Comparison of ENCODE assay signal across 15 cellular contexts in genomic region chr12:63940295-63940997, GRCh38.
A peak's percentile ranks its signal among the peaks of the same experiment; 100 is the strongest.
DNase-seq lines count a peak whose midpoint lies in the region; ATAC-seq, FAIRE-seq and TF ChIP-seq lines count a peak whose summit lies in the region.
"Had no signal": no experiment of that assay in that cellular context is flagged by ENCODE, and none has a peak within 500 bp of the region (broad histone marks: within the 10 kb centered on the region; RNA-seq: fewer than 3 reads in every experiment).

No MANE protein-coding gene starts in this region.

- H3K9me3 Mint-ChIP-seq in nephron: no peaks in the 10 kb centered on the region
- H3K9me3 Mint-ChIP-seq: natural killer cell; stimulated activated naive CD8-positive, alpha-beta T cell treated with anti-CD3 and anti-CD28 coated beads, Interleukin-15, Interleukin-2, amounts not matched to agents 100 ng/mL and 50 ng/mL, for 24 hours had no signal

- H3K27me3 Mint-ChIP-seq in nephron (ENCODE audit: low read depth): no peaks in the 10 kb centered on the region
- H3K27me3 Mint-ChIP-seq: stimulated activated naive CD8-positive, alpha-beta T cell treated with anti-CD3 and anti-CD28 coated beads, Interleukin-15, Interleukin-2, amounts not matched to agents 100 ng/mL and 50 ng/mL, for 24 hours had no signal

- no peak overlapping the region for H3K4me3 Mint-ChIP-seq in nephron
- H3K4me3 Mint-ChIP-seq: natural killer cell; stimulated activated naive CD8-positive, alpha-beta T cell treated with anti-CD3 and anti-CD28 coated beads, Interleukin-15, Interleukin-2, amounts not matched to agents 100 ng/mL and 50 ng/mL, for 24 hours had no signal

- DNase-seq in DMS 273 (lab: John Stamatoyannopoulos, UW; ENCODE audit: unreplicated experiment) (peak; percentile 88), NCI-H2227 (lab: John Stamatoyannopoulos, UW; ENCODE audit: unreplicated experiment) (peak; percentile 16), cerebellum (ENCODE audit: low spot score) (peak; percentile 23), iPS-NIHi11 (ENCODE audit: low spot score) (no peak), urothelium cell line (ENCODE audit: low spot score) (no peak)
- DNase-seq: activated CD8-positive, alpha-beta memory T cell treated with anti-CD3 and anti-CD28 coated beads for 24 hours; Calu3; natural killer cell; NCI-H1436 had no signal

- peaks cover 44% of the 10 kb centered on the region for H3K4me1 Mint-ChIP-seq in nephron
- H3K4me1 Mint-ChIP-seq: natural killer cell had no signal

- ATAC-seq in GM19023 (IDR thresholded peaks at IDR 0.05; ENCODE audit: unreplicated experiment) (no peak), GM19035 (IDR thresholded peaks at IDR 0.05; ENCODE audit: unreplicated experiment) (no peak)
- ATAC-seq: GM12878, natural killer cell had no signal

- peak overlapping the region; percentile 43 to 76 (median 75) for H3K27ac Mint-ChIP-seq in nephron
- H3K27ac Mint-ChIP-seq: natural killer cell; stimulated activated naive CD8-positive, alpha-beta T cell treated with anti-CD3 and anti-CD28 coated beads, Interleukin-15, Interleukin-2, amounts not matched to agents 100 ng/mL and 50 ng/mL, for 24 hours had no signal

- TF ChIP-seq CTCF in nephron (IDR thresholded peaks at IDR 0.05; ENCODE audit: unreplicated experiment in 3 of 3): no peak

- peaks cover 24% of the 10 kb centered on the region for H3K36me3 Mint-ChIP-seq in nephron (ENCODE audit: low read depth)
- H3K36me3 Mint-ChIP-seq: natural killer cell had no signal

- FAIRE-seq in urothelium cell line (lab: Jason Lieb, UNC): no peak
- FAIRE-seq: endometrium, GM12878 had no signal

Comparison
In these comparisons a context has a peak if more than half of its experiments do, and no peak if none do; other contexts are left out.
1. DNase-seq: peak in DMS 273 (single experiment), NCI-H2227 (single experiment) and cerebellum (single experiment); none in iPS-NIHi11 (single experiment) and urothelium cell line (single experiment).